ENCODE assay signal across 8 cellular contexts in genomic region chr20:45406260-45407066, GRCh38. TPM values are rescaled to one million over a fixed set of nuclear protein-coding genes. Genes with fewer than 3 reads are reported as not detected.
DNase-seq lines count a peak whose midpoint lies in the region; ATAC-seq and TF ChIP-seq lines count a peak whose summit lies in the region.

No MANE protein-coding gene starts in this region.

- H3K4me1 ChIP-seq in colonic mucosa: peaks cover 15% of the 10 kb centered on the region
- peaks cover 4 to 28% of the 10 kb centered on the region in 2 donors for H3K4me1 ChIP-seq in left lung

- H3K4me3 ChIP-seq in colonic mucosa: peak overlapping the region; percentile 66
- peak overlapping the region; percentile 76 to 86 for H3K4me3 ChIP-seq in left lung

- no peaks in the 10 kb centered on the region for H3K27me3 ChIP-seq in colonic mucosa
- H3K27me3 ChIP-seq in left lung: peaks cover 0 to 43% of the 10 kb centered on the region in 2 donors

- H3K9me3 ChIP-seq in colonic mucosa: no peaks in the 10 kb centered on the region
- no peaks in the 10 kb centered on the region for H3K9me3 ChIP-seq in left lung

- peak overlapping the region; percentile 89 for H3K27ac ChIP-seq in colonic mucosa
- peak overlapping the region; percentile 84 to 88 for H3K27ac ChIP-seq in left lung

- H3K9ac ChIP-seq in colonic mucosa (ENCODE audit: low read depth in 2 of 2, low read length in 2 of 2): peak overlapping the region; percentile 93 to 98

- TF ChIP-seq CTCF in colonic mucosa (IDR thresholded peaks at IDR 0.05) (no peak), left lung (IDR thresholded peaks at IDR 0.05) (no peak)

- intact Hi-C loops in colonic mucosa (cut with DNase I): loop anchor here (5.0 kb wide), 1 partner anchor 34 kb away; no protein-coding TSS in a partner anchor
- intact Hi-C loops in left lung (cut with DNase I): no loop called here

- DNase-seq in DMS153 (lab: John Stamatoyannopoulos, UW) (peak; percentile 63), NCI-H1092 (lab: John Stamatoyannopoulos, UW) (peak; percentile 46), colonic mucosa (peak; percentile 86), left lung (peak; percentile 76 to 93), NCI-H187 treated with DMSO at 0.1 percent for 48 hours (lab: John Stamatoyannopoulos, UW) (no peak)
- DNase-seq in activated CD4-positive, CD25-positive, alpha-beta regulatory T cell treated with anti-CD3 and anti-CD28 coated beads, Interleukin-2, amount 50 U/mL, for 72 hours: peak; percentile 52
- peak; percentile 23 for DNase-seq in stimulated activated CD4-positive, alpha-beta T cell treated with anti-CD3 and anti-CD28 coated beads, Interleukin-1b, Interleukin-23, amount 100 ng/mL, for 48 hours

- ATAC-seq in left lung (peak; percentile 87), HG03159 (IDR thresholded peaks at IDR 0.05; ENCODE audit: unreplicated experiment) (no peak)

- H3K36me3 ChIP-seq in colonic mucosa: no peaks in the 10 kb centered on the region
- peaks cover 0 to 22% of the 10 kb centered on the region in 2 donors for H3K36me3 ChIP-seq in left lung

RNA-seq across cellular contexts. Expression of gene DBNDD2, which starts 1.6 kb away (rescaled TPM):
- total RNA-seq in colonic mucosa (100 to 1,000 TPM; 109 to 131 TPM), left lung (10 to 100 TPM; 53.1 to 66.4 TPM)

RNA-seq across cellular contexts. Expression of gene PIGT, which starts 9.5 kb away (rescaled TPM):
- total RNA-seq in colonic mucosa (100 to 1,000 TPM; 129 to 140 TPM), left lung (10 to 100 TPM; 85.7 to 90.9 TPM)

RNA-seq across cellular contexts. Expression of gene TP53TG5, which starts 28.3 kb away (rescaled TPM):
- total RNA-seq in colonic mucosa: 1 to 10 TPM in 1 of 2 donors, under 1 TPM in 1; 0.40 to 1.0 TPM
- total RNA-seq in left lung: under 1 TPM in 1 of 2 donors, not detected in 1; 0.44 TPM

RNA-seq across cellular contexts. Expression of gene SYS1, which starts 43.5 kb away (rescaled TPM):
- total RNA-seq in colonic mucosa: 10 to 100 TPM; 24.4 to 27.7 TPM
- 10 to 100 TPM; 44.3 to 48.8 TPM for total RNA-seq in left lung

RNA-seq across cellular contexts. Expression of gene SDC4, which starts 58.2 kb away (rescaled TPM):
- 100 to 1,000 TPM in 1 of 2 donors, 10 to 100 TPM in 1; 70.9 to 146 TPM for total RNA-seq in colonic mucosa
- total RNA-seq in left lung: 100 to 1,000 TPM; 199 to 329 TPM
